13 cellular contexts compared by ENCODE assay signal in the genomic region with DNA sequence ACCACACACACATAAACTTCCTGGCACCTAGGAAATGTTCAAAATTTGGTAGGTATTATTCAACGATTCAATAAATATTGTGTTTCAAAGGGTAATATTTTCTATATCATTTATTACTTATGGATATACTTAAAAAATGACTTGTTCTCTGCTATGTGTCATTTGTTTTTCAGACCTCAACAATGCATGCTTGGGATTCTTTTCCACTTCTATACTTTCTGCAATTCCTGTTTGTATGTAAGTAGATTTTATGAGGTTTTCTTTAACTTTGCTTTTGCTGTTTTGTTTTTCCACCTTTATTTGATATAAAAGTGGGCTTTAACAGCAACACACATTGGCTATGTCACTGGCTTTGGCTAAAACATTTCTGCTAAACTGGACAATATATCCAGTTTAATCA. TPM values are rescaled to one million over a fixed set of nuclear protein-coding genes. Genes with fewer than 3 reads are reported as not detected.
DNase-seq lines count a peak whose midpoint lies in the region; ATAC-seq and TF ChIP-seq lines count a peak whose summit lies in the region.
"Had no signal": no experiment of that assay in that cellular context is flagged by ENCODE, and none has a peak within 500 bp of the region (broad histone marks: within the 10 kb centered on the region; RNA-seq: fewer than 3 reads in every experiment).

No MANE protein-coding gene starts in this region.

- H3K4me2 ChIP-seq in GM23248 (ENCODE audit: unreplicated experiment): peak overlapping the region; percentile 99
- peak overlapping the region; percentile 100 for H3K4me2 ChIP-seq in SU-DHL-6 (ENCODE audit: low read depth, low read length, poor library complexity, severe bottlenecking)

- ATAC-seq in GM21825 (IDR thresholded peaks at IDR 0.05; ENCODE audit: unreplicated experiment) (no peak), HG03565 (IDR thresholded peaks at IDR 0.05; ENCODE audit: unreplicated experiment) (no peak)
- ATAC-seq: natural killer cell had no signal

- H3K27me3 ChIP-seq in GM23248 (replicated peaks; ENCODE audit: insufficient read depth) (no peaks in the 10 kb centered on the region), SU-DHL-6 (ENCODE audit: low read length) (no peaks in the 10 kb centered on the region)

- TF ChIP-seq CTCF in SU-DHL-6 (IDR thresholded peaks at IDR 0.05; ENCODE audit: insufficient read depth, low read length, poor library complexity, severe bottlenecking) (no peak), fibroblast of the aortic adventitia (IDR thresholded peaks at IDR 0.05; ENCODE audit: insufficient read depth, low read length) (no peak)

- in situ Hi-C loops in GM23248 (cut with MboI): no loop called here

- H3F3A ChIP-seq in GM23248 (ENCODE audit: insufficient read depth) (peaks cover 60% of the 10 kb centered on the region), SU-DHL-6 (ENCODE audit: insufficient read depth) (peaks cover 6% of the 10 kb centered on the region; the same call in 1 of the 2 replicates)

- no peaks in the 10 kb centered on the region for H3K36me3 ChIP-seq in GM23248 (ENCODE audit: low read depth)
- H3K36me3 ChIP-seq in SU-DHL-6 (ENCODE audit: low read length): no peaks in the 10 kb centered on the region

- H3K9ac ChIP-seq in GM23248: peak overlapping the region; percentile 85
- no peak overlapping the region for H3K9ac ChIP-seq in SU-DHL-6 (ENCODE audit: low read length)

- H4K20me1 ChIP-seq in GM23248 (ENCODE audit: insufficient read depth) (peaks cover 17% of the 10 kb centered on the region), SU-DHL-6 (ENCODE audit: low read depth, low read length) (peaks cover 23% of the 10 kb centered on the region)

- H3K27ac ChIP-seq in GM23248: peak overlapping the region; percentile 14
- no peak overlapping the region for H3K27ac ChIP-seq in SU-DHL-6 (ENCODE audit: low read depth, low read length)

- H3K79me2 ChIP-seq in GM23248 (ENCODE audit: insufficient read depth): peaks cover 86% of the 10 kb centered on the region
- peaks cover 85% of the 10 kb centered on the region for H3K79me2 ChIP-seq in SU-DHL-6 (ENCODE audit: insufficient read depth, low read length)

- DNase-seq in GM23248: peak; percentile 35
- DNase-seq in fibroblast of the aortic adventitia (ENCODE audit: low read depth): no peak
- DNase-seq in skeletal muscle cell (ENCODE audit: low read depth): no peak
- DNase-seq in retina: no peak
- DNase-seq: activated CD4-positive, alpha-beta memory T cell treated with anti-CD3 and anti-CD28 coated beads, Interleukin-2, amount 10 ng/mL, durations not matched to agents 7 days and 5 days; activated gamma-delta T cell; natural killer cell; stimulated activated CD4-positive, alpha-beta T cell treated with anti-CD3 and anti-CD28 coated beads, Interleukin-15, amount 100 ng/mL, for 24 hours; T-helper 2 cell; trophoblast cell had no signal

- H3K4me1 ChIP-seq in GM23248 (ENCODE audit: insufficient read depth): peaks cover 46% of the 10 kb centered on the region

- no peaks in the 10 kb centered on the region for H3K9me2 ChIP-seq in GM23248 (ENCODE audit: insufficient read depth)
- no peaks in the 10 kb centered on the region for H3K9me2 ChIP-seq in SU-DHL-6 (replicated peaks; ENCODE audit: insufficient read depth, low read length)

- peak overlapping the region; percentile 84 for H3K4me3 ChIP-seq in GM23248
- no peak overlapping the region for H3K4me3 ChIP-seq in SU-DHL-6 (ENCODE audit: insufficient read depth, low read length, poor library complexity, severe bottlenecking)
- peak overlapping the region; percentile 91 for H3K4me3 ChIP-seq in fibroblast of the aortic adventitia (ENCODE audit: low read depth, low read length)
- H3K4me3 ChIP-seq in skeletal muscle cell (ENCODE audit: low read depth, low read length): peak overlapping the region; percentile 89

- no peak overlapping the region for H2AFZ ChIP-seq in GM23248
- no peak overlapping the region for H2AFZ ChIP-seq in SU-DHL-6 (ENCODE audit: low read depth, low read length, severe bottlenecking)

- H3K9me3 ChIP-seq in GM23248 (ENCODE audit: low read depth) (no peaks in the 10 kb centered on the region), SU-DHL-6 (ENCODE audit: insufficient read depth, low read length) (no peaks in the 10 kb centered on the region)

- WGBS in GM23248 (ENCODE audit: low coverage in 1 of 2, low lambda C conversion rate in 2 of 2, missing lambda C conversion rate in 2 of 2), 2 experiments: 40 to 68% methylated on average over 1 of the region's 1 CpG

RNA-seq across cellular contexts. Expression of gene CEP170, which starts 3.5 kb away (rescaled TPM):
- total RNA-seq in GM23248 (2014; rRNA removed; shearing (Covaris generic)): 81.0 and 89.8 TPM in 2 replicates
- polyA plus RNA-seq in GM23248 (2016; fragmentation: Nextera tagmentation; extraction: Ambion mirVana): 55.4 and 56.7 TPM in 2 replicates
- total RNA-seq in fibroblast of the aortic adventitia (ENCODE audit: low replicate concordance): 120 and 207 TPM in 2 replicates

RNA-seq across cellular contexts. Expression of gene SDCCAG8, which starts 4.3 kb away (rescaled TPM):
- total RNA-seq in GM23248 (2014; rRNA removed; shearing (Covaris generic)): 29.4 and 69.4 TPM in 2 replicates
- polyA plus RNA-seq in GM23248 (2016; fragmentation: Nextera tagmentation; extraction: Ambion mirVana): 41.9 and 45.3 TPM in 2 replicates
- total RNA-seq in fibroblast of the aortic adventitia (ENCODE audit: low replicate concordance): 69.2 and 95.1 TPM in 2 replicates
